ENCODE assay signal across 36 cellular contexts in genomic region chr9:97064171-97064570, GRCh38. TPM values are rescaled to one million over a fixed set of nuclear protein-coding genes. Genes with fewer than 3 reads are reported as not detected.
"Had no signal": no experiment of that assay in that cellular context is flagged by ENCODE, and none has a peak within 500 bp of the region (broad histone marks: within the 10 kb centered on the region; RNA-seq: fewer than 3 reads in every experiment).

No MANE protein-coding gene starts in this region.

- H3K9me3 ChIP-seq: gastrocnemius medialis had no signal

- H3K4me1 ChIP-seq: esophagus muscularis mucosa, gastrocnemius medialis, heart left ventricle had no signal

- ATAC-seq: activated CD4-positive, CD25-positive, alpha-beta regulatory T cell treated with anti-CD3 and anti-CD28 coated beads, Interleukin-2, amount 50 U/mL, for 24 hours; activated CD8-positive, alpha-beta memory T cell treated with anti-CD3 and anti-CD28 coated beads, Interleukin-2, amount 10 ng/mL, durations not matched to agents 7 days and 5 days; activated CD8-positive, alpha-beta T cell treated with anti-CD3 and anti-CD28 coated beads, Interleukin-2, amount 10 ng/mL, durations not matched to agents 7 days and 5 days; foreskin keratinocyte; gastrocnemius medialis; heart left ventricle; T-helper 17 cell had no signal

- H3K36me3 Mint-ChIP-seq: activated naive CD4-positive, alpha-beta T cell treated with anti-CD3 and anti-CD28 coated beads, Interleukin-2, amount 10 ng/mL, durations not matched to agents 7 days and 5 days had no signal

- H3K4me1 Mint-ChIP-seq: activated B cell treated with CpG ODN at 0.5 μM for 24 hours; activated naive CD4-positive, alpha-beta T cell treated with anti-CD3 and anti-CD28 coated beads, Interleukin-2, amount 10 ng/mL, durations not matched to agents 7 days and 5 days; central memory CD8-positive, alpha-beta T cell had no signal

- H3K36me3 ChIP-seq: brain microvascular endothelial cell, esophagus muscularis mucosa, gastrocnemius medialis, heart left ventricle, WERI-Rb-1 had no signal

- H3K27ac Mint-ChIP-seq: activated B cell treated with CpG ODN at 0.5 μM for 24 hours; activated CD4-positive, alpha-beta memory T cell treated with anti-CD3 and anti-CD28 coated beads for 36 hours; activated CD8-positive, alpha-beta memory T cell treated with anti-CD3 and anti-CD28 coated beads, Interleukin-2, amount 10 ng/mL, durations not matched to agents 7 days and 5 days; activated CD8-positive, alpha-beta T cell treated with anti-CD3 and anti-CD28 coated beads, Interleukin-2, amount 10 ng/mL, durations not matched to agents 7 days and 5 days; activated naive CD4-positive, alpha-beta T cell treated with anti-CD3 and anti-CD28 coated beads, Interleukin-2, amount 10 ng/mL, durations not matched to agents 7 days and 5 days; activated naive CD8-positive, alpha-beta T cell; activated T-helper 1 cell treated with anti-CD3 and anti-CD28 coated beads, Interleukin-12 subunit alpha, Interleukin-12 subunit beta, Interleukin-2, Interleukin-4 antibody, amounts not matched to agents 30 ng/mL and 10 ng/mL and 1 ng/mL, durations not matched to agents 14 hours and 24 hours and 36 hours; activated T-helper 2 cell treated with anti-CD3 and anti-CD28 coated beads, Interferon-gamma antibody, Interleukin-2, Interleukin-4, amounts not matched to agents 10 μg/mL and 5 μg/mL and 100 μg/mL, durations not matched to agents 14 hours and 24 hours and 36 hours; dendritic cell treated with granulocyte-macrophage colony-stimulating factor and Interleukin-4, amounts not matched to agents 40 ng/mL and 50 ng/mL, for 4 days; T-helper 17 cell; T-helper 2 cell treated with Interferon-gamma antibody and Interleukin-4, amounts not matched to agents 5 μg/mL and 100 μg/mL, for 36 hours had no signal

- H3K4me3 ChIP-seq: coronary artery, dorsolateral prefrontal cortex, esophagus muscularis mucosa, gastrocnemius medialis, heart left ventricle had no signal

- FAIRE-seq: astrocyte, bronchial epithelial cell had no signal

- H3K27me3 ChIP-seq: brain microvascular endothelial cell, dorsolateral prefrontal cortex, foreskin keratinocyte, gastrocnemius medialis had no signal

- DNase-seq: activated B cell treated with CpG ODN at 0.5 μM for 24 hours; activated CD4-positive, alpha-beta memory T cell treated with anti-CD3 and anti-CD28 coated beads for 36 hours; activated CD4-positive, alpha-beta T cell treated with anti-CD3 and anti-CD28 coated beads for 48 hours; activated CD8-positive, alpha-beta memory T cell treated with anti-CD3 and anti-CD28 coated beads, Interleukin-2, amount 10 ng/mL, durations not matched to agents 7 days and 5 days; activated CD8-positive, alpha-beta memory T cell treated with anti-CD3 and anti-CD28 coated beads, Interleukin-2, amount 50 U/mL, for 4 hours; activated CD8-positive, alpha-beta T cell treated with anti-CD3 and anti-CD28 coated beads, Interleukin-2, amount 10 ng/mL, durations not matched to agents 7 days and 5 days; activated effector memory CD4-positive, alpha-beta T cell treated with anti-CD3 and anti-CD28 coated beads, Interleukin-2, amount 50 U/mL, for 16 hours; activated naive CD4-positive, alpha-beta T cell treated with anti-CD3 and anti-CD28 coated beads, Interleukin-2, amount 10 ng/mL, durations not matched to agents 7 days and 5 days; activated T-cell treated with anti-CD3 and anti-CD28 coated beads, Interleukin-2, amount 50 U/mL, for 1 hour; activated T-cell treated with anti-CD3 and anti-CD28 coated beads, Interleukin-2, amount 50 U/mL, for 48 hours; amniotic stem cell; anterior cingulate cortex; brain microvascular endothelial cell; dorsolateral prefrontal cortex; effector memory CD4-positive, alpha-beta T cell; erythroblast; foreskin keratinocyte; gastrocnemius medialis; glutamatergic neuron; heart left ventricle; T-helper 1 cell; T-helper 17 cell; T1000; WERI-Rb-1 had no signal

- H3K27ac ChIP-seq: brain microvascular endothelial cell, coronary artery, dorsolateral prefrontal cortex, esophagus muscularis mucosa, foreskin keratinocyte, gastrocnemius medialis, heart left ventricle, WERI-Rb-1 had no signal

- H3K4me3 Mint-ChIP-seq: activated B cell treated with CpG ODN at 0.5 μM for 24 hours; activated CD4-positive, alpha-beta memory T cell treated with anti-CD3 and anti-CD28 coated beads for 36 hours; activated CD8-positive, alpha-beta memory T cell treated with anti-CD3 and anti-CD28 coated beads, Interleukin-2, amount 10 ng/mL, durations not matched to agents 7 days and 5 days; activated CD8-positive, alpha-beta T cell treated with anti-CD3 and anti-CD28 coated beads, Interleukin-2, amount 10 ng/mL, durations not matched to agents 7 days and 5 days; activated naive CD4-positive, alpha-beta T cell treated with anti-CD3 and anti-CD28 coated beads, Interleukin-2, amount 10 ng/mL, durations not matched to agents 7 days and 5 days; activated naive CD8-positive, alpha-beta T cell; activated T-helper 1 cell treated with anti-CD3 and anti-CD28 coated beads, Interleukin-12 subunit alpha, Interleukin-12 subunit beta, Interleukin-2, Interleukin-4 antibody, amounts not matched to agents 30 ng/mL and 10 ng/mL and 1 ng/mL, durations not matched to agents 14 hours and 24 hours and 36 hours; central memory CD8-positive, alpha-beta T cell; dendritic cell treated with granulocyte-macrophage colony-stimulating factor and Interleukin-4, amounts not matched to agents 40 ng/mL and 50 ng/mL, for 4 days; T-helper 17 cell; T-helper 2 cell treated with Interferon-gamma antibody and Interleukin-4, amounts not matched to agents 5 μg/mL and 100 μg/mL, for 36 hours had no signal

RNA-seq across cellular contexts. Expression of gene CTSV, which starts 25.2 kb away (rescaled TPM):
- total RNA-seq: activated B cell treated with CpG ODN at 0.5 μM for 24 hours, cardiac septum, esophagus muscularis mucosa, T-helper 17 cell had no signal
